Comparison of ENCODE assay signal across 8 cellular contexts in genomic region chr9:137188490-137189296, GRCh38. TPM values are rescaled to one million over a fixed set of nuclear protein-coding genes. Genes with fewer than 3 reads are reported as not detected.
DNase-seq lines count a peak whose midpoint lies in the region; ATAC-seq and TF ChIP-seq lines count a peak whose summit lies in the region.

ANAPC2 (minus strand) TSS chr9:137188560; CDS start chr9:137188532, 28 bp downstream.
SSNA1 (plus strand) TSS chr9:137188676; CDS start chr9:137188727, 51 bp downstream.

- POLR2A ChIA-PET in HEK293T (lab: Yijun Ruan, JAX) = interaction anchor here (0.6 to 2.7 kb wide), 22 partner anchors 10 to 102 kb away, joined by 3 to 19 read pairs (median 6); partner anchors contain the start of genes CYSRT1, LRRC26, MAN1B1 and NDOR1

- CTCF ChIA-PET in HEK293T (lab: Yijun Ruan, JAX) = interaction anchor here (0.5 to 1.5 kb wide), 3 partner anchors 48 to 121 kb away, joined by 3 to 5 read pairs (median 3); no protein-coding TSS in a partner anchor

- H3K36me3 ChIP-seq in ovary (no peaks in the 10 kb centered on the region), thyroid gland (peaks cover 15 to 26% of the 10 kb centered on the region in 2 donors)

- H3K9me3 ChIP-seq in ovary (no peaks in the 10 kb centered on the region), thyroid gland (no peaks in the 10 kb centered on the region)

- peak within 1 kb of the TSS; percentile 96 for H3K4me3 Mint-ChIP-seq in glutamatergic neuron (ENCODE audit: unreplicated experiment)

- no peaks in the 10 kb centered on the region for H3K9me3 Mint-ChIP-seq in activated naive CD4-positive, alpha-beta T cell treated with anti-CD3 and anti-CD28 coated beads, Interleukin-2, amount 50 U/mL, for 72 hours
- peaks cover 10% of the 10 kb centered on the region for H3K9me3 Mint-ChIP-seq in glutamatergic neuron (ENCODE audit: unreplicated experiment)

- no peaks in the 10 kb centered on the region for H3K27me3 ChIP-seq in ovary
- no peaks in the 10 kb centered on the region for H3K27me3 ChIP-seq in thyroid gland

- intact Hi-C loops in ovary (cut with DNase I) = no loop called here
- intact Hi-C loops in thyroid gland (cut with DNase I) = loop anchor here (5.0 kb wide), 1 partner anchor 39 kb away; the partner anchor contains the start of genes CYSRT1 and RNF224

- H3K4me3 ChIP-seq in GM08714 (ENCODE audit: low read length) = peak within 1 kb of the TSS; percentile 80
- H3K4me3 ChIP-seq in ovary = peak within 1 kb of the TSS; percentile 98
- H3K4me3 ChIP-seq in thyroid gland (replicated peaks in 1 of 3) = peak within 1 kb of the TSS; percentile 70 to 90 (median 86)

- H3K4me1 Mint-ChIP-seq in glutamatergic neuron (ENCODE audit: low read depth, unreplicated experiment) = peaks cover 4% of the 10 kb centered on the region

- TF ChIP-seq EP300 in ovary (IDR thresholded peaks at IDR 0.05) = no peak

- peaks cover 2% of the 10 kb centered on the region for H3K27me3 Mint-ChIP-seq in glutamatergic neuron (ENCODE audit: unreplicated experiment)

- TF ChIP-seq CTCF in glutamatergic neuron (IDR thresholded peaks at IDR 0.05; ENCODE audit: partially characterized antibody, unreplicated experiment) (no peak), ovary (IDR thresholded peaks at IDR 0.05) (peak in 2 of 3 donors; percentile 27 to 46), thyroid gland (IDR thresholded peaks at IDR 0.05) (peak in 2 of 6 experiments; percentile 28 to 53)

- peak; percentile 82 for TF ChIP-seq POLR2A in ovary (IDR thresholded peaks at IDR 0.05)
- TF ChIP-seq POLR2A in thyroid gland (IDR thresholded peaks at IDR 0.05) = peak; percentile 31 to 87

- 0% methylated on average over 81 to 98 of the region's 98 CpGs for WGBS in ovary, 3 donors
- WGBS in thyroid gland, 2 donors = 0% methylated on average over 15 of the region's 98 CpGs; no CpG with 5 or more reads in 1 of the 2 donors

- peak within 1 kb of the TSS; percentile 88 to 93 for H3K27ac ChIP-seq in ovary
- H3K27ac ChIP-seq in thyroid gland = peak within 1 kb of the TSS; percentile 70 to 88 (median 86)

- H3K36me3 Mint-ChIP-seq in activated naive CD4-positive, alpha-beta T cell treated with anti-CD3 and anti-CD28 coated beads, Interleukin-2, amount 50 U/mL, for 72 hours = peaks cover 0 to 11% of the 10 kb centered on the region in 2 donors
- no peaks in the 10 kb centered on the region for H3K36me3 Mint-ChIP-seq in glutamatergic neuron (ENCODE audit: unreplicated experiment)

- DNase-seq in HEK293T (ENCODE audit: extremely low spot score) (peak; percentile 95), MV-4-11 (lab: John Stamatoyannopoulos, UW) (peak; percentile 88), glutamatergic neuron (peak; percentile 96), ovary (peak; percentile 92 to 97 (median 96)), thyroid gland (peak; percentile 92 to 93)
- DNase-seq in activated naive CD4-positive, alpha-beta T cell treated with anti-CD3 and anti-CD28 coated beads, Interleukin-2, amount 50 U/mL, for 72 hours (ENCODE audit: low spot score in 2 of 2) = peak; percentile 97

- H3K4me1 ChIP-seq in ovary (ENCODE audit: insufficient read depth) (peaks cover 19% of the 10 kb centered on the region), thyroid gland (peaks cover 29 to 30% of the 10 kb centered on the region in 2 donors)

- ATAC-seq in SK-N-SH treated with all-trans-retinoic acid at 6 μM for 48 hours = peak; percentile 86
- ATAC-seq in activated naive CD4-positive, alpha-beta T cell treated with anti-CD3 and anti-CD28 coated beads, Interleukin-2, amount 50 U/mL, for 72 hours = peak; percentile 87 to 91

- H3K27ac Mint-ChIP-seq in activated naive CD4-positive, alpha-beta T cell treated with anti-CD3 and anti-CD28 coated beads, Interleukin-2, amount 50 U/mL, for 72 hours = peak within 1 kb of the TSS; percentile 90 to 94
- H3K27ac Mint-ChIP-seq in glutamatergic neuron (ENCODE audit: unreplicated experiment) = peak within 1 kb of the TSS; percentile 85

TF ChIP-seq in HEK293T, 16 proteins besides CTCF, POLR2A, EP300 and RAD21:
- no peak for TF ChIP-seq ELF4 (IDR thresholded peaks at IDR 0.05)
- 0 out of 2 replicates have a peak, but pooled peaks have one; percentile 3 for TF ChIP-seq ARNT (IDR thresholded peaks at IDR 0.05)
- TF ChIP-seq FOXM1 (IDR thresholded peaks at IDR 0.05; ENCODE audit: borderline replicate concordance) = no peak
- TF ChIP-seq, protein P1, sequence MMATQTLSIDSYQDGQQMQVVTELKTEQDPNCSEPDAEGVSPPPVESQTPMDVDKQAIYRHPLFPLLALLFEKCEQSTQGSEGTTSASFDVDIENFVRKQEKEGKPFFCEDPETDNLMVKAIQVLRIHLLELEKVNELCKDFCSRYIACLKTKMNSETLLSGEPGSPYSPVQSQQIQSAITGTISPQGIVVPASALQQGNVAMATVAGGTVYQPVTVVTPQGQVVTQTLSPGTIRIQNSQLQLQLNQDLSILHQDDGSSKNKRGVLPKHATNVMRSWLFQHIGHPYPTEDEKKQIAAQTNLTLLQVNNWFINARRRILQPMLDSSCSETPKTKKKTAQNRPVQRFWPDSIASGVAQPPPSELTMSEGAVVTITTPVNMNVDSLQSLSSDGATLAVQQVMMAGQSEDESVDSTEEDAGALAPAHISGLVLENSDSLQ (IDR thresholded peaks at IDR 0.05) = no peak
- no peak for TF ChIP-seq SP1 (IDR thresholded peaks at IDR 0.05)

TF ChIP-seq in SK-N-SH treated with all-trans-retinoic acid at 6 μM for 48 hours, 23 proteins besides CTCF, POLR2A, EP300 and RAD21:
- TF ChIP-seq ZFP30 (CRISPR knock-in tag; IDR thresholded peaks at IDR 0.05) (no peak), ZNF70 (CRISPR knock-in tag; IDR thresholded peaks at IDR 0.05) (peak; percentile 66), SNAI2 (CRISPR knock-in tag; IDR thresholded peaks at IDR 0.05) (no peak), TOX (CRISPR knock-in tag; IDR thresholded peaks at IDR 0.05; ENCODE audit: borderline replicate concordance) (no peak), ARNTL (CRISPR knock-in tag; IDR thresholded peaks at IDR 0.05; ENCODE audit: borderline replicate concordance, low read depth) (no peak), ZC3H10 (CRISPR knock-in tag; IDR thresholded peaks at IDR 0.05) (no peak), ESRRG (CRISPR knock-in tag; IDR thresholded peaks at IDR 0.05) (no peak), PPARA (CRISPR knock-in tag; IDR thresholded peaks at IDR 0.05; ENCODE audit: borderline replicate concordance) (no peak)

RNA-seq across cellular contexts. Expression of gene ANAPC2, which starts in this region (rescaled TPM):
- total RNA-seq in activated naive CD4-positive, alpha-beta T cell treated with anti-CD3 and anti-CD28 coated beads, Interleukin-2, amount 50 U/mL, for 72 hours = 10 to 100 TPM; 48.1 to 68.3 TPM
- 72.9 TPM for total RNA-seq in glutamatergic neuron (ENCODE audit: unreplicated experiment)
- 10 to 100 TPM; 23.1 to 61.5 (median 53.9) TPM for total RNA-seq in ovary
- polyA plus RNA-seq in ovary = 10 to 100 TPM in 1 of 2 donors, 1 to 10 TPM in 1; 8.0 to 38.4 TPM
- 10 to 100 TPM; 25.6 to 34.1 (median 31.8) TPM for total RNA-seq in thyroid gland

RNA-seq across cellular contexts. Expression of gene SSNA1, which starts in this region (rescaled TPM):
- 10 to 100 TPM; 37.1 to 64.0 TPM for total RNA-seq in activated naive CD4-positive, alpha-beta T cell treated with anti-CD3 and anti-CD28 coated beads, Interleukin-2, amount 50 U/mL, for 72 hours
- total RNA-seq in glutamatergic neuron (ENCODE audit: unreplicated experiment) (37.3 TPM), ovary (10 to 100 TPM; 34.5 to 60.7 (median 44.5) TPM), thyroid gland (10 to 100 TPM; 42.0 to 97.5 (median 62.8) TPM)
- 10 to 100 TPM in 1 of 2 donors, 1 to 10 TPM in 1; 1.6 to 47.3 TPM for polyA plus RNA-seq in ovary

Comparison
In these comparisons a context has a peak if more than half of its experiments do, and no peak if none do; other contexts are left out.
1. Peak in every context shown above with its lines: DNase-seq, ATAC-seq, H3K4me3 ChIP-seq and H3K27ac ChIP-seq.